8 cellular contexts compared by ENCODE assay signal in genomic region chr21:37071561-37072238, GRCh38. TPM values are rescaled to one million over a fixed set of nuclear protein-coding genes. Genes with fewer than 3 reads are reported as not detected.
A peak's percentile ranks its signal among the peaks of the same experiment; 100 is the strongest.
DNase-seq lines count a peak whose midpoint lies in the region; ATAC-seq and TF ChIP-seq lines count a peak whose summit lies in the region.

No MANE protein-coding gene starts in this region.

- intact Hi-C loops in PC-3 (cut with micrococcal nuclease): no loop called here

- H3K9ac ChIP-seq in PC-3 (ENCODE audit: low read length): peak overlapping the region; percentile 93

- peak overlapping the region; percentile 87 for H3K27ac Mint-ChIP-seq in stimulated activated naive CD8-positive, alpha-beta T cell treated with anti-CD3 and anti-CD28 coated beads, Interleukin-15, Interleukin-2, amounts not matched to agents 100 ng/mL and 50 ng/mL, for 24 hours

- H3K4me1 ChIP-seq in ACC112 (ENCODE audit: control insufficient read depth, insufficient read depth, low read length, unreplicated experiment) (peaks cover 14% of the 10 kb centered on the region), PC-3 (ENCODE audit: insufficient read depth, low read length) (peaks cover 21% of the 10 kb centered on the region)

- CTCF ChIA-PET in PC-3 (lab: Charles Lee): no interaction called here

- H3K36me3 ChIP-seq in ACC112 (ENCODE audit: insufficient read depth, low read length) (peaks cover 8% of the 10 kb centered on the region; the same call in 1 of the 2 replicates), PC-3 (ENCODE audit: low read depth, low read length) (no peaks in the 10 kb centered on the region)

- H3K4me1 Mint-ChIP-seq in stimulated activated naive CD8-positive, alpha-beta T cell treated with anti-CD3 and anti-CD28 coated beads, Interleukin-15, Interleukin-2, amounts not matched to agents 100 ng/mL and 50 ng/mL, for 24 hours (ENCODE audit: low read depth): peaks cover 44% of the 10 kb centered on the region

- peak; percentile 45 for DNase-seq in PC-3
- DNase-seq in cerebellar cortex (ENCODE audit: low spot score): peak; percentile 78
- peak; percentile 75 for DNase-seq in left kidney (ENCODE audit: low read depth, low spot score)

- H3K27ac ChIP-seq in ACC112 (ENCODE audit: low read depth, low read length) (peak overlapping the region; percentile 92), PC-3 (ENCODE audit: low read length) (peak overlapping the region; percentile 81)

- peaks cover 21% of the 10 kb centered on the region; the same call in 1 of the 2 replicates for H4K20me1 ChIP-seq in PC-3 (ENCODE audit: low read length)

- H3K4me3 ChIP-seq in ACC112 (ENCODE audit: low read depth, low read length): peak overlapping the region; percentile 99
- H3K4me3 ChIP-seq in GM12875 (ENCODE audit: low read depth, low read length): peak overlapping the region; percentile 74
- peak overlapping the region; percentile 66 for H3K4me3 ChIP-seq in PC-3 (ENCODE audit: low read length)

- peak overlapping the region; percentile 87 for H3K4me3 Mint-ChIP-seq in stimulated activated naive CD8-positive, alpha-beta T cell treated with anti-CD3 and anti-CD28 coated beads, Interleukin-15, Interleukin-2, amounts not matched to agents 100 ng/mL and 50 ng/mL, for 24 hours

- TF ChIP-seq CTCF in GM12875 (IDR thresholded peaks at IDR 0.05; ENCODE audit: borderline replicate concordance, insufficient read depth, low read depth, low read length) (no peak), PC-3 (conservative IDR thresholded peaks at IDR 0.05; ENCODE audit: low read depth, low read length) (no peak)

- POLR2A ChIA-PET in PC-3 (lab: Charles Lee; ENCODE audit: unreplicated experiment): no interaction called here

- no peaks in the 10 kb centered on the region for H3K9me3 ChIP-seq in PC-3 (ENCODE audit: low read length)

- no peaks in the 10 kb centered on the region for H3K9me2 ChIP-seq in PC-3 (replicated peaks; ENCODE audit: low read length)

- ATAC-seq in PC-3 (peak; percentile 5), GM18858 (IDR thresholded peaks at IDR 0.05; ENCODE audit: unreplicated experiment) (no peak), GM18498 (IDR thresholded peaks at IDR 0.05; ENCODE audit: unreplicated experiment) (no peak)

- no peaks in the 10 kb centered on the region for H3K27me3 Mint-ChIP-seq in stimulated activated naive CD8-positive, alpha-beta T cell treated with anti-CD3 and anti-CD28 coated beads, Interleukin-15, Interleukin-2, amounts not matched to agents 100 ng/mL and 50 ng/mL, for 24 hours

- H3K36me3 Mint-ChIP-seq in stimulated activated naive CD8-positive, alpha-beta T cell treated with anti-CD3 and anti-CD28 coated beads, Interleukin-15, Interleukin-2, amounts not matched to agents 100 ng/mL and 50 ng/mL, for 24 hours (ENCODE audit: low read depth): peaks cover 33% of the 10 kb centered on the region

- H3F3A ChIP-seq in PC-3 (ENCODE audit: low read length, unreplicated experiment): no peaks in the 10 kb centered on the region

- H2AFZ ChIP-seq in ACC112 (ENCODE audit: low read length, unreplicated experiment): peak overlapping the region; percentile 40
- peak overlapping the region; percentile 49 for H2AFZ ChIP-seq in PC-3 (ENCODE audit: low read length)

- peaks cover 43% of the 10 kb centered on the region for H3K79me2 ChIP-seq in ACC112 (ENCODE audit: control insufficient read depth, insufficient read depth, low read length, unreplicated experiment)
- H3K79me2 ChIP-seq in PC-3 (ENCODE audit: low read length): peaks cover 52% of the 10 kb centered on the region

- peak overlapping the region; percentile 84 for H3K4me2 ChIP-seq in PC-3 (ENCODE audit: low read length)

- TSS peak; percentile 64 for BruUV-seq in PC-3 (replicated peaks; lab: Mats Ljungman, UMichigan)

- H3K27me3 ChIP-seq in ACC112 (ENCODE audit: insufficient read depth, low read length): no peaks in the 10 kb centered on the region
- H3K27me3 ChIP-seq in PC-3 (ENCODE audit: low read length): no peaks in the 10 kb centered on the region

- H3K9me3 Mint-ChIP-seq in stimulated activated naive CD8-positive, alpha-beta T cell treated with anti-CD3 and anti-CD28 coated beads, Interleukin-15, Interleukin-2, amounts not matched to agents 100 ng/mL and 50 ng/mL, for 24 hours: no peaks in the 10 kb centered on the region

RNA-seq across cellular contexts. Expression of gene PIGP, which starts 1.2 kb away (rescaled TPM):
- total RNA-seq in PC-3 (2014; rRNA removed): 17.1 and 20.1 TPM in 2 replicates

RNA-seq across cellular contexts. Expression of gene TTC3, which starts 1.4 kb away (rescaled TPM):
- total RNA-seq in PC-3 (2014; rRNA removed): 121 and 140 TPM in 2 replicates
